ENCODE assay signal across 8 cellular contexts in genomic region chr17:39730095-39730921, GRCh38. TPM values are rescaled to one million over a fixed set of nuclear protein-coding genes. Genes with fewer than 3 reads are reported as not detected.
DNase-seq lines count a peak whose midpoint lies in the region; ATAC-seq, FAIRE-seq and TF ChIP-seq lines count a peak whose summit lies in the region.

TSS of gene MIEN1 (minus strand) at chr17:39730532. CDS start at chr17:39730495, 37 bp downstream.

- FAIRE-seq in A549 (lab: Jason Lieb, UNC): no peak

- in situ Hi-C loops in T47D (cut with HindIII; ENCODE audit: low pct_unique_long_range_greater_than_20kb, low sequenced_read_pairs): no loop called here

- H3K36me3 ChIP-seq in smooth muscle cell (ENCODE audit: low read depth): no peaks in the 10 kb centered on the region

- peak within 1 kb of the TSS; percentile 95 for H3K4me2 ChIP-seq in A549
- H3K4me2 ChIP-seq in smooth muscle cell: peak within 1 kb of the TSS; percentile 92

- peak within 1 kb of the TSS; percentile 76 for H3K9ac ChIP-seq in smooth muscle cell (ENCODE audit: low read depth)

- H3K79me2 ChIP-seq in smooth muscle cell (ENCODE audit: low read depth): no peaks in the 10 kb centered on the region

- TF ChIP-seq EP300 in A549 (IDR thresholded peaks at IDR 0.05): no peak

- DNase-seq in A549 (ENCODE audit: low read depth in 1 of 2, low spot score in 1 of 2) (peak; percentile 91 to 95), NCI-H2171 (lab: John Stamatoyannopoulos, UW) (peak; percentile 83), T47D (ENCODE audit: low read depth in 1 of 2, low spot score in 1 of 2) (peak; percentile 89 to 94), iPS-NIHi11 (ENCODE audit: low spot score) (peak; percentile 99), smooth muscle cell (lab: John Stamatoyannopoulos, UW; ENCODE audit: unreplicated experiment) (peak; percentile 83)

- ATAC-seq in A549: peak; percentile 82 to 90
- ATAC-seq in GM18520 (IDR thresholded peaks at IDR 0.05; ENCODE audit: unreplicated experiment): peak; percentile 74
- peak; percentile 75 for ATAC-seq in HG03064 (IDR thresholded peaks at IDR 0.05; ENCODE audit: low read depth, unreplicated experiment)

- peaks cover 8% of the 10 kb centered on the region for H3F3A ChIP-seq in smooth muscle cell (ENCODE audit: low read depth)

- H3K4me1 ChIP-seq in A549 (peaks cover 6% of the 10 kb centered on the region), smooth muscle cell (ENCODE audit: low read depth) (no peaks in the 10 kb centered on the region)

- H3K9me3 ChIP-seq in A549 (no peaks in the 10 kb centered on the region), smooth muscle cell (replicated peaks; ENCODE audit: low read depth) (no peaks in the 10 kb centered on the region)

- H2AFZ ChIP-seq in smooth muscle cell (ENCODE audit: low read depth): peak within 1 kb of the TSS; percentile 81

- H3K27ac ChIP-seq in A549 (peak within 1 kb of the TSS; percentile 93 to 94), VCaP (peak within 1 kb of the TSS; percentile 73), smooth muscle cell (ENCODE audit: low read depth) (peak within 1 kb of the TSS; percentile 25)

- TF ChIP-seq CTCF in A549 (IDR thresholded peaks at IDR 0.05) (peak; percentile 96), VCaP (conservative IDR thresholded peaks at IDR 0.05) (peak; percentile 98), smooth muscle cell (IDR thresholded peaks at IDR 0.05; ENCODE audit: borderline replicate concordance, insufficient read depth, poor library complexity, severe bottlenecking) (peak; percentile 86)

- H3K4me3 ChIP-seq in A549 (peak within 1 kb of the TSS; percentile 60), smooth muscle cell (peak within 1 kb of the TSS; percentile 68)

- no peaks in the 10 kb centered on the region for H3K27me3 ChIP-seq in smooth muscle cell (ENCODE audit: low read depth)

- CTCF ChIA-PET in A549 (lab: Yijun Ruan, JAX): interaction anchor here (0.6 to 5.8 kb wide), 51 partner anchors 9 to 1023 kb away, joined by 3 to 171 read pairs (median 5); partner anchors contain the start of genes ERBB2, PGAP3, PNMT and PPP1R1B

- 2% methylated on average over 41 of the region's 65 CpGs for WGBS in A549 (ENCODE audit: missing lambda C conversion rate)
- 3% methylated on average over 52 of the region's 65 CpGs for WGBS in smooth muscle cell (ENCODE audit: low lambda C conversion rate)

- TF ChIP-seq POLR2A in A549 (IDR thresholded peaks at IDR 0.05; ENCODE audit: low read length): peak; percentile 78

- POLR2A ChIA-PET in A549 (lab: Yijun Ruan, JAX): interaction anchor here (0.6 to 3.2 kb wide), 21 partner anchors 9 to 763 kb away, joined by 3 to 42 read pairs (median 5); partner anchors contain the start of genes CDK12, ERBB2, FBXO47 and PGAP3

- peak; percentile 61 to 86 for TF ChIP-seq RAD21 in A549 (conservative IDR thresholded peaks at IDR 0.05 in 1 of 2, IDR thresholded peaks at IDR 0.05 in 1 of 2)

- no peaks in the 10 kb centered on the region for H4K20me1 ChIP-seq in smooth muscle cell (ENCODE audit: low read depth)

TF ChIP-seq in A549, 52 proteins besides CTCF, POLR2A, EP300 and RAD21:
- TF ChIP-seq BHLHE40 (IDR thresholded peaks at IDR 0.05; ENCODE audit: low read depth, low read length) (peak; percentile 96), MAZ (IDR thresholded peaks at IDR 0.05; ENCODE audit: borderline replicate concordance, low read depth, low read length) (peak; percentile 76), CBX2 (IDR thresholded peaks at IDR 0.05; ENCODE audit: borderline replicate concordance, low read depth) (no peak), PHF8 (IDR thresholded peaks at IDR 0.05; ENCODE audit: borderline replicate concordance, low read depth) (peak; percentile 96), HEYL (CRISPR knock-in tag; IDR thresholded peaks at IDR 0.05) (0 out of 2 replicates have a peak, but pooled peaks have one; percentile 46), RCOR1 (IDR thresholded peaks at IDR 0.05; ENCODE audit: low read depth, low read length) (0 out of 2 replicates have a peak, but pooled peaks have one; percentile 79), CHD2 (IDR thresholded peaks at IDR 0.05; ENCODE audit: low read length, partially characterized antibody) (no peak), HES2 (IDR thresholded peaks at IDR 0.05) (no peak), SMC3 (IDR thresholded peaks at IDR 0.05) (peak; percentile 90), ATOH8 (CRISPR knock-in tag; IDR thresholded peaks at IDR 0.05; ENCODE audit: low read depth) (peak; percentile 2; the same call in 1 of the 2 replicates), ZSCAN20 (CRISPR knock-in tag; IDR thresholded peaks at IDR 0.05) (no peak), TFCP2L1 (CRISPR knock-in tag; IDR thresholded peaks at IDR 0.05) (peak; percentile 53; the same call in 1 of the 2 replicates), MAX (IDR thresholded peaks at IDR 0.05) (peak; percentile 38), FOSL2 (IDR thresholded peaks at IDR 0.05) (no peak), FOSL2 (CRISPR knock-in tag; IDR thresholded peaks at IDR 0.05) (peak; percentile 50), JUN (IDR thresholded peaks at IDR 0.05) (peak; percentile 64 to 90; a peak in 4 of 5 replicates), BCL3 (IDR thresholded peaks at IDR 0.05) (peak; percentile 67; the same call in 2 of the 3 replicates), RFX5 (IDR thresholded peaks at IDR 0.05) (peak; percentile 68; the same call in 1 of the 2 replicates), USF2 (IDR thresholded peaks at IDR 0.05) (peak; percentile 96), E2F6 (IDR thresholded peaks at IDR 0.05; ENCODE audit: borderline replicate concordance, low read depth) (peak; percentile 69; the same call in 1 of the 2 replicates), MYC (IDR thresholded peaks at IDR 0.05; ENCODE audit: borderline replicate concordance, low read length) (0 out of 2 replicates have a peak, but pooled peaks have one; percentile 48), NPAS2 (CRISPR knock-in tag; IDR thresholded peaks at IDR 0.05; ENCODE audit: borderline replicate concordance) (peak; percentile 43; the same call in 1 of the 2 replicates)

RNA-seq across cellular contexts. Expression of gene MIEN1, which starts in this region (rescaled TPM):
- 63.9 and 111 TPM in 2 replicates for polyA plus RNA-seq in A549 (2011; rRNA removed)
- polyA plus RNA-seq in A549 (2012; cell fraction: cytosol; rRNA removed): 101 and 102 TPM in 2 replicates
- polyA plus RNA-seq in A549 (2012; cell fraction: nucleus; rRNA removed): 36.5 and 53.9 TPM in 2 replicates
- polyA plus RNA-seq in A549 (2017; fragmentation: RNase III; extraction: RNeasy Plus Mini Kit Qiagen cat#74134 plus additional on column Dnase treatment): 73.2 to 86.5 TPM (median 85.5 TPM) in 3 replicates
- 40.9 and 46.7 TPM in 2 replicates for polyA minus RNA-seq in A549 (2011; rRNA and poly(A)+ RNA removed)
- 33.5 and 55.8 TPM in 2 replicates for total RNA-seq in smooth muscle cell
- 70.7 and 71.5 TPM in 2 replicates for polyA plus RNA-seq in smooth muscle cell

Comparison
In these comparisons a context has a peak if more than half of its experiments do, and no peak if none do; other contexts are left out.
1. Peak in every context shown above with its lines: DNase-seq, ATAC-seq, H3K4me3 ChIP-seq and H3K27ac ChIP-seq.
2. H3K27ac ChIP-seq: peak in every context shown above with its lines; median percentile 94 in A549; 73 in VCaP; 25 in smooth muscle cell.